In genomic region chr11:85582111-85582510, GRCh38 we compare ENCODE assay signal across 20 cellular contexts.
"Had no signal": no experiment of that assay in that cellular context is flagged by ENCODE, and none has a peak within 500 bp of the region (broad histone marks: within the 10 kb centered on the region; RNA-seq: fewer than 3 reads in every experiment).

No MANE protein-coding gene starts in this region.

- H3K27ac Mint-ChIP-seq: naive thymus-derived CD8-positive, alpha-beta T cell had no signal

- H3K4me3 Mint-ChIP-seq: naive thymus-derived CD8-positive, alpha-beta T cell had no signal

- H3K9me3 ChIP-seq: mucosa of descending colon, neutrophil, thoracic aorta had no signal

- ATAC-seq: gastroesophageal sphincter; left lobe of liver; mucosa of descending colon; naive thymus-derived CD8-positive, alpha-beta T cell; sciatic nerve had no signal

- H3K4me1 ChIP-seq: esophagus muscularis mucosa, gastroesophageal sphincter, spleen, stomach, transverse colon had no signal

- DNase-seq: effector memory CD4-positive, alpha-beta T cell; glutamatergic neuron; islet precursor cell; mammary epithelial cell; mucosa of descending colon; naive thymus-derived CD8-positive, alpha-beta T cell; posterior cingulate gyrus; spleen; stimulated activated CD4-positive, alpha-beta T cell treated with anti-CD3 and anti-CD28 coated beads, Interleukin-2, amount 100 ng/mL, for 24 hours; stimulated activated CD4-positive, alpha-beta T cell treated with anti-CD3 and anti-CD28 coated beads, Interleukin-4, amount 100 ng/mL, for 4 hours; stomach; substantia nigra; transverse colon had no signal

- H3K4me3 ChIP-seq: esophagus muscularis mucosa, gastroesophageal sphincter, mucosa of descending colon, spleen, stomach, thoracic aorta, transverse colon had no signal

- FAIRE-seq: endometrium had no signal

- H3K4me1 Mint-ChIP-seq: naive thymus-derived CD8-positive, alpha-beta T cell had no signal

- H3K36me3 ChIP-seq: esophagus muscularis mucosa, gastroesophageal sphincter, neutrophil, spleen, stomach, thoracic aorta, transverse colon had no signal

- H3K27me3 ChIP-seq: esophagus muscularis mucosa, gastroesophageal sphincter, neutrophil, spleen, stomach, transverse colon had no signal

- H3K27ac ChIP-seq: esophagus muscularis mucosa, gastroesophageal sphincter, neutrophil, spleen, stomach, thoracic aorta, transverse colon had no signal
